9 cellular contexts compared by ENCODE assay signal in genomic region chr17:71399649-71400048, GRCh38.
"Had no signal": no experiment of that assay in that cellular context is flagged by ENCODE, and none has a peak within 500 bp of the region (broad histone marks: within the 10 kb centered on the region; RNA-seq: fewer than 3 reads in every experiment).

No MANE protein-coding gene starts in this region.

- H3K9me3 Mint-ChIP-seq: HFFc6 had no signal

- H3K27me3 Mint-ChIP-seq: IgD-negative memory B cell had no signal

- H3K9ac ChIP-seq: GM23248 had no signal

- H3K4me3 ChIP-seq: GM23248, HAP-1 had no signal

- H3K4me1 Mint-ChIP-seq: IgD-negative memory B cell had no signal

- H3K36me3 Mint-ChIP-seq: IgD-negative memory B cell had no signal

- ATAC-seq: HCT116 had no signal

- H3K9me3 ChIP-seq: HAP-1 had no signal

- H3K27ac ChIP-seq: GM23248, HL-60 had no signal

- DNase-seq: GM23248, GOT3, H7, HFFc6, KG1 had no signal

- H3K4me3 Mint-ChIP-seq: HFFc6, IgD-negative memory B cell had no signal

- H3K36me3 ChIP-seq: HAP-1 had no signal

- H3K27ac Mint-ChIP-seq: HFFc6, IgD-negative memory B cell had no signal

- H3K4me1 ChIP-seq: HAP-1 had no signal
